17 cellular contexts compared by ENCODE assay signal in the genomic region with DNA sequence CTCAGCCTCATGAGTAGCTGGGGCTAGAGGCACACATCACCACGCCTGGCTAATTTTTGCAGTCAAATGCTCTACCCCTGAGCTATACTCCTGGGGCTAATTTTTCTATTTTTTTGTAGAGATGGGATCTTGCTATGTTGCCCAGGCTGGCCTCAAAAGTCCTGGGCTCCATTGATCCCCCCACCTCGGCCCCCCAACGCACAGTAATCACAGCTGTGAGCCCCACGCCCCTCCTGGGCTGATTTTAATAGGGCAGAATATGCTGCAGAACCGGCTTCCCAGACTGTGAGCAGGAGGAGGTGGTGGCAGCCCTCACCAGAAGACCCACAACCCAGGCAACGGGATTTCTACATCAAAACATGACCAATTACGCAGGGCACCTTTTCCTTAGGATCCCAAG. TPM values are rescaled to one million over a fixed set of nuclear protein-coding genes. Genes with fewer than 3 reads are reported as not detected.
A peak's percentile ranks its signal among the peaks of the same experiment; 100 is the strongest.
DNase-seq lines count a peak whose midpoint lies in the region; ATAC-seq and TF ChIP-seq lines count a peak whose summit lies in the region.
"Had no signal": no experiment of that assay in that cellular context is flagged by ENCODE, and none has a peak within 500 bp of the region (broad histone marks: within the 10 kb centered on the region; RNA-seq: fewer than 3 reads in every experiment).

No MANE protein-coding gene starts in this region.

- no peak overlapping the region for H3K9ac ChIP-seq in neuronal stem cell (ENCODE audit: low read depth, low read length, poor library complexity)

- no CpG with 5 or more reads among the region's 7 CpGs for WGBS in neuronal stem cell (ENCODE audit: extremely low coverage in 2 of 2, insufficient read length in 2 of 2, insufficient replicate concordance in 1 of 2), 2 donors
- 96% methylated on average over 7 of the region's 7 CpGs for WGBS in heart right ventricle, 2 donors

- intact Hi-C loops in Panc1 (cut with micrococcal nuclease; ENCODE audit: unreplicated experiment) (no loop called here), heart right ventricle (cut with DNase I) (loop anchor here in 1 of 10 donors (10.0 kb wide), 1 partner anchor 65 kb away; a partner anchor contains a TSS)

- TSS peak; percentile 54 for BruUV-seq in Panc1 (replicated peaks; lab: Mats Ljungman, UMichigan)

- H2AFZ ChIP-seq in neuronal stem cell (ENCODE audit: low read length): no peak overlapping the region

- no peak overlapping the region for H4K8ac ChIP-seq in neuronal stem cell (ENCODE audit: low read depth, low read length)

- no peak overlapping the region for H2BK15ac ChIP-seq in neuronal stem cell (ENCODE audit: low read length)

- in situ Hi-C loops in Panc1 (cut with HindIII; ENCODE audit: low pct_unique_long_range_greater_than_20kb, low sequenced_read_pairs): no loop called here

- no peak overlapping the region for H2BK120ac ChIP-seq in neuronal stem cell (ENCODE audit: low read depth, low read length)

- H2BK12ac ChIP-seq in neuronal stem cell (ENCODE audit: low read length): no peak overlapping the region

- DNase-seq in Panc1 (ENCODE audit: low read depth, low spot score) (no peak), endothelial cell (ENCODE audit: low spot score) (no peak), neuronal stem cell (ENCODE audit: low spot score) (no peak), SW 1271 (lab: John Stamatoyannopoulos, UW) (no peak), heart right ventricle (no peak), midbrain (lab: John Stamatoyannopoulos, UW) (no peak)
- DNase-seq: COR-L47, DND-41, GDM1, GOT3 had no signal

- no peak overlapping the region for H3K14ac ChIP-seq in neuronal stem cell (ENCODE audit: low read length)

- peaks cover 6 to 63% of the 10 kb centered on the region in 2 experiments; a peak in 2 of 3 replicates for H3K36me3 ChIP-seq in HEK293 (ENCODE audit: control insufficient read depth in 2 of 2, insufficient read depth in 1 of 2, low read length in 2 of 2)
- peaks cover 3% of the 10 kb centered on the region; the same call in 1 of the 2 replicates for H3K36me3 ChIP-seq in Panc1 (ENCODE audit: control insufficient read depth, insufficient read depth, low read length)
- peaks cover 39 to 72% of the 10 kb centered on the region in 2 donors for H3K36me3 ChIP-seq in neuronal stem cell (replicated peaks in 1 of 2; ENCODE audit: control insufficient read depth in 2 of 2, insufficient read depth in 2 of 2, low read length in 2 of 2)
- H3K36me3 ChIP-seq in heart right ventricle: peaks cover 0 to 81% (median 46%) of the 10 kb centered on the region in 9 donors

- ATAC-seq in Panc1 (no peak), HG03039 (IDR thresholded peaks at IDR 0.05; ENCODE audit: unreplicated experiment) (no peak), heart right ventricle (no peak)

- H3K4me3 ChIP-seq in HEK293 (ENCODE audit: low read depth, low read length) (no peak overlapping the region), Panc1 (ENCODE audit: low read depth in 2 of 2, low read length in 2 of 2) (no peak overlapping the region), neuronal stem cell (ENCODE audit: low read length in 2 of 2) (no peak overlapping the region), heart right ventricle (no peak overlapping the region)
- H3K4me3 ChIP-seq: A549 had no signal

- H3K27me3 ChIP-seq in Panc1 (ENCODE audit: control insufficient read depth, insufficient read depth, low read length): no peaks in the 10 kb centered on the region
- no peaks in the 10 kb centered on the region for H3K27me3 ChIP-seq in neuronal stem cell (ENCODE audit: control insufficient read depth in 3 of 3, insufficient read depth in 3 of 3, low read depth in 1 of 3, low read length in 3 of 3)
- no peaks in the 10 kb centered on the region for H3K27me3 ChIP-seq in heart right ventricle

- H3K4me1 Mint-ChIP-seq in endothelial cell (ENCODE audit: unreplicated experiment): no peaks in the 10 kb centered on the region
- H3K4me1 Mint-ChIP-seq: H9 had no signal

- H3K18ac ChIP-seq in neuronal stem cell (ENCODE audit: low read length): peak overlapping the region; percentile 0

- no peak overlapping the region for H3K27ac ChIP-seq in HEK293 (ENCODE audit: extremely low read depth, low read depth, low read length)
- no peak overlapping the region for H3K27ac ChIP-seq in Panc1 (ENCODE audit: low read length)
- no peak overlapping the region for H3K27ac ChIP-seq in neuronal stem cell (replicated peaks; ENCODE audit: low read length)
- H3K27ac ChIP-seq in heart right ventricle: no peak overlapping the region
- H3K27ac ChIP-seq: A549, HL-60 had no signal

- no peaks in the 10 kb centered on the region for H3K9me3 Mint-ChIP-seq in endothelial cell (ENCODE audit: unreplicated experiment)
- H3K9me3 Mint-ChIP-seq: CD14-positive monocyte; CD8-positive, alpha-beta T cell had no signal

- H3K9me3 ChIP-seq in HEK293 (ENCODE audit: control insufficient read depth, insufficient read depth, low read depth, low read length) (no peaks in the 10 kb centered on the region), Panc1 (ENCODE audit: control insufficient read depth, insufficient read depth, low read depth, low read length) (no peaks in the 10 kb centered on the region), neuronal stem cell (replicated peaks in 1 of 2; ENCODE audit: control insufficient read depth in 2 of 2, insufficient read depth in 1 of 2, low read depth in 1 of 2, low read length in 2 of 2) (no peaks in the 10 kb centered on the region), heart right ventricle (no peaks in the 10 kb centered on the region)
- H3K9me3 ChIP-seq: A549 had no signal

- H3K79me1 ChIP-seq in neuronal stem cell (ENCODE audit: low read depth, low read length): peaks cover 6% of the 10 kb centered on the region

- no peak for TF ChIP-seq CTCF in HEK293 (tag by site-specific recombination; IDR thresholded peaks at IDR 0.05)
- TF ChIP-seq CTCF in Panc1 (IDR thresholded peaks at IDR 0.05): no peak
- TF ChIP-seq CTCF in endothelial cell (IDR thresholded peaks at IDR 0.05; ENCODE audit: unreplicated experiment): no peak
- no peak for TF ChIP-seq CTCF in heart right ventricle (IDR thresholded peaks at IDR 0.05)

- H3K36me3 Mint-ChIP-seq in endothelial cell (ENCODE audit: low read depth, unreplicated experiment): peaks cover 6% of the 10 kb centered on the region

- POLR2A ChIA-PET in HEK293 (lab: Yijun Ruan, JAX) (no interaction called here), Panc1 (lab: Charles Lee) (no interaction called here)

- H3K27ac Mint-ChIP-seq in endothelial cell (ENCODE audit: unreplicated experiment): peak overlapping the region; percentile 13
- H3K27ac Mint-ChIP-seq: CD8-positive, alpha-beta T cell had no signal

- H3K4ac ChIP-seq in neuronal stem cell (ENCODE audit: low read length): no peak overlapping the region

- CTCF ChIA-PET in HEK293 (lab: Yijun Ruan, JAX): no interaction called here
- CTCF ChIA-PET in Panc1 (lab: Charles Lee): no interaction called here

- no peak overlapping the region for H3K4me2 ChIP-seq in neuronal stem cell (ENCODE audit: insufficient read depth, low read length, poor library complexity, severe bottlenecking)
- H3K4me2 ChIP-seq: A549 had no signal

- no peak overlapping the region for H3K4me3 Mint-ChIP-seq in endothelial cell (ENCODE audit: unreplicated experiment)
- H3K4me3 Mint-ChIP-seq: CD14-positive monocyte; CD8-positive, alpha-beta T cell; H9 had no signal

- no peak overlapping the region for H2BK5ac ChIP-seq in neuronal stem cell (ENCODE audit: low read length)

- no peak overlapping the region for H3K23ac ChIP-seq in neuronal stem cell (ENCODE audit: low read depth, low read length, poor library complexity)

- H3K4me1 ChIP-seq in HEK293 (ENCODE audit: control insufficient read depth, insufficient read depth, low read length) (no peaks in the 10 kb centered on the region), Panc1 (ENCODE audit: control insufficient read depth, insufficient read depth, low read length) (no peaks in the 10 kb centered on the region), neuronal stem cell (ENCODE audit: control insufficient read depth in 2 of 2, insufficient read depth in 1 of 2, low read depth in 1 of 2, low read length in 2 of 2) (no peaks in the 10 kb centered on the region), heart right ventricle (no peaks in the 10 kb centered on the region)
- H3K4me1 ChIP-seq: A549 had no signal

- no peak overlapping the region for H4K91ac ChIP-seq in neuronal stem cell (ENCODE audit: low read depth, low read length, poor library complexity)

- peaks cover 27% of the 10 kb centered on the region for H3K27me3 Mint-ChIP-seq in endothelial cell (ENCODE audit: unreplicated experiment)

- no peak overlapping the region for H2AK5ac ChIP-seq in neuronal stem cell (ENCODE audit: low read depth, low read length)

TF ChIP-seq in HEK293, 187 proteins besides CTCF, POLR2A, EP300 and RAD21:
- peak; percentile 68 for TF ChIP-seq ZNF121 (tag by site-specific recombination; IDR thresholded peaks at IDR 0.05)
- no peak for TF ChIP-seq ZNF157 (tag by site-specific recombination; IDR thresholded peaks at IDR 0.05)
- no peak for TF ChIP-seq ZNF585B (tag by site-specific recombination; IDR thresholded peaks at IDR 0.05)

RNA-seq across cellular contexts. Expression of a gene that starts 15.2 kb away (rescaled TPM):
- 76.9 TPM for total RNA-seq in Panc1 (2021; ENCODE audit: unreplicated experiment)
- polyA plus RNA-seq in Panc1 (2012; ENCODE audit: insufficient read length): 84.4 TPM
- total RNA-seq in endothelial cell (ENCODE audit: unreplicated experiment): 34.0 TPM
- polyA plus RNA-seq in neuronal stem cell (2013, experiment 1 of 2): 18.7 TPM
- 18.1 TPM for polyA plus RNA-seq in neuronal stem cell (2013, experiment 2 of 2)
- 10 to 100 TPM; 10.6 to 18.2 (median 12.8) TPM for total RNA-seq in heart right ventricle
- 10 to 100 TPM; 16.8 to 22.8 TPM for polyA plus RNA-seq in heart right ventricle

RNA-seq across cellular contexts. Expression of a gene that starts 18.6 kb away (rescaled TPM):
- total RNA-seq in Panc1 (2021; ENCODE audit: unreplicated experiment) (44.8 TPM), endothelial cell (ENCODE audit: unreplicated experiment) (9.6 TPM), heart right ventricle (10 to 100 TPM in 4 of 10 donors, 1 to 10 TPM in 6; 7.8 to 13.8 (median 9.4) TPM)
- 49.3 TPM for polyA plus RNA-seq in Panc1 (2012; ENCODE audit: insufficient read length)
- 10.4 TPM for polyA plus RNA-seq in neuronal stem cell (2013, experiment 1 of 2)
- polyA plus RNA-seq in neuronal stem cell (2013, experiment 2 of 2): 10.3 TPM
- polyA plus RNA-seq in heart right ventricle: 1 to 10 TPM; 4.2 to 5.0 TPM

RNA-seq across cellular contexts. Expression of a gene that starts 20.6 kb away (rescaled TPM):
- total RNA-seq in Panc1 (2021; ENCODE audit: unreplicated experiment) (38.1 TPM), endothelial cell (ENCODE audit: unreplicated experiment) (83.5 TPM), heart right ventricle (10 to 100 TPM in 4 of 10 donors, 1 to 10 TPM in 6; 2.4 to 11.8 (median 9.0) TPM)
- 61.6 TPM for polyA plus RNA-seq in Panc1 (2012; ENCODE audit: insufficient read length)
- 84.0 TPM for polyA plus RNA-seq in neuronal stem cell (2013, experiment 1 of 2)
- polyA plus RNA-seq in neuronal stem cell (2013, experiment 2 of 2): 82.3 TPM
- polyA plus RNA-seq in heart right ventricle: 10 to 100 TPM in 1 of 2 donors, 1 to 10 TPM in 1; 7.2 to 10.8 TPM
